8 cellular contexts compared by ENCODE assay signal in the genomic region with DNA sequence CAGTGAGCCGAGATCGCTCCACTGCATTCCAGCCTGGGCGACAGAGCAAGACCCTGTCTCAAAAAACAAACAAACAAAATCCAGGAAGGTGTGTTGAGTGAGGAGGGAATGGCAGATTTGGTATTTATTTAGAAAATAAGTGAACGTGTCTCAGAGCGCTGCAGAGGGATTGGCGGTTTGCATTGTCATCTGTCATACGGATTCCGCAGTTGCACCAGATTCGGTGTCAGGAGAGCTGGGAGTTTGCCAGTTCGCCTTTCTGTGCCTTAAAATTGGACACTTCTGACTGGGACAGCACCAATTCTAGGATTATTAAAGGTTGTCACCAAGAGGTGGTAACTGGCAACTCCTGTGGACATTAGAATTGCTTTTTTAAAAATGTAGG. TPM values are rescaled to one million over a fixed set of nuclear protein-coding genes. Genes with fewer than 3 reads are reported as not detected.
DNase-seq lines count a peak whose midpoint lies in the region; ATAC-seq, FAIRE-seq and TF ChIP-seq lines count a peak whose summit lies in the region.

No MANE protein-coding gene starts in this region.

- H3K27me3 ChIP-seq in BE2C, result no peaks in the 10 kb centered on the region

- H3K9ac ChIP-seq in kidney (ENCODE audit: low read length in 2 of 2), result peak overlapping the region; percentile 33 to 67

- no peaks in the 10 kb centered on the region for H3K9me3 Mint-ChIP-seq in IgD-negative memory B cell
- H3K9me3 Mint-ChIP-seq in stimulated activated naive CD8-positive, alpha-beta T cell treated with anti-CD3 and anti-CD28 coated beads, Interleukin-15, amount 100 ng/mL, for 72 hours, result no peaks in the 10 kb centered on the region

- H3K27me3 Mint-ChIP-seq in IgD-negative memory B cell, result no peaks in the 10 kb centered on the region
- no peaks in the 10 kb centered on the region for H3K27me3 Mint-ChIP-seq in stimulated activated naive CD8-positive, alpha-beta T cell treated with anti-CD3 and anti-CD28 coated beads, Interleukin-15, amount 100 ng/mL, for 72 hours

- peak overlapping the region; percentile 82 for H3K4me3 ChIP-seq in BE2C (ENCODE audit: low read depth, low read length)
- peak overlapping the region; percentile 94 for H3K4me3 ChIP-seq in astrocyte of the spinal cord (ENCODE audit: low read depth, low read length)
- peak overlapping the region; percentile 66 to 69 for H3K4me3 ChIP-seq in kidney (ENCODE audit: low read length in 2 of 2)

- in situ Hi-C loops in astrocyte of the spinal cord (cut with HindIII; ENCODE audit: low sequenced_read_pairs), result no loop called here

- intact Hi-C loops in kidney (cut with DNase I), result no loop called here

- DNase-seq in BE2C, result no peak
- no peak for DNase-seq in astrocyte of the spinal cord (ENCODE audit: low read depth, low spot score)
- DNase-seq in kidney, result no peak
- no peak for DNase-seq in stimulated activated naive CD8-positive, alpha-beta T cell treated with anti-CD3 and anti-CD28 coated beads, Interleukin-15, amount 100 ng/mL, for 72 hours
- no peak for DNase-seq in NCI-H2029 treated with DMSO at 0.1 percent for 48 hours (lab: John Stamatoyannopoulos, UW)
- DNase-seq in activated CD8-positive, alpha-beta memory T cell treated with anti-CD3 and anti-CD28 coated beads for 24 hours, result no peak
- DNase-seq in ecto neural progenitor cell (ENCODE audit: low spot score), result no peak

- no peak for ATAC-seq in stimulated activated naive CD8-positive, alpha-beta T cell treated with anti-CD3 and anti-CD28 coated beads, Interleukin-15, amount 100 ng/mL, for 72 hours

- TF ChIP-seq CTCF in BE2C (IDR thresholded peaks at IDR 0.05; ENCODE audit: low read depth, low read length), result no peak
- TF ChIP-seq CTCF in astrocyte of the spinal cord (IDR thresholded peaks at IDR 0.05; ENCODE audit: low read depth, low read length), result no peak
- no peak for TF ChIP-seq CTCF in kidney (IDR thresholded peaks at IDR 0.05; ENCODE audit: borderline replicate concordance, extremely low read depth, insufficient read depth)

- no peak for FAIRE-seq in kidney (lab: Jason Lieb, UNC)

- H3K4me1 ChIP-seq in BE2C, result no peaks in the 10 kb centered on the region; the same call in 1 of the 2 replicates
- peaks cover 2 to 3% of the 10 kb centered on the region in 2 donors for H3K4me1 ChIP-seq in kidney (ENCODE audit: control insufficient read depth in 1 of 2, insufficient read depth in 1 of 2, low read depth in 1 of 2, low read length in 2 of 2)

- H3K4me1 Mint-ChIP-seq in IgD-negative memory B cell, result peaks cover 29 to 42% (median 30%) of the 10 kb centered on the region in 3 donors
- H3K4me1 Mint-ChIP-seq in stimulated activated naive CD8-positive, alpha-beta T cell treated with anti-CD3 and anti-CD28 coated beads, Interleukin-15, amount 100 ng/mL, for 72 hours, result peaks cover 38% of the 10 kb centered on the region

- H3K27ac Mint-ChIP-seq in IgD-negative memory B cell, result peak overlapping the region; percentile 59 to 92 (median 69)
- H3K27ac Mint-ChIP-seq in stimulated activated naive CD8-positive, alpha-beta T cell treated with anti-CD3 and anti-CD28 coated beads, Interleukin-15, amount 100 ng/mL, for 72 hours, result peak overlapping the region; percentile 48 to 98

- peaks cover 23% of the 10 kb centered on the region for H3K36me3 ChIP-seq in BE2C
- peaks cover 2 to 13% of the 10 kb centered on the region in 2 donors for H3K36me3 ChIP-seq in kidney (ENCODE audit: control insufficient read depth in 1 of 2, insufficient read depth in 2 of 2, low read length in 2 of 2)

- H3K36me3 Mint-ChIP-seq in IgD-negative memory B cell, result peaks cover 2% of the 10 kb centered on the region

- peak overlapping the region; percentile 97 to 100 (median 100) for H3K4me3 Mint-ChIP-seq in IgD-negative memory B cell
- peak overlapping the region; percentile 95 to 98 for H3K4me3 Mint-ChIP-seq in stimulated activated naive CD8-positive, alpha-beta T cell treated with anti-CD3 and anti-CD28 coated beads, Interleukin-15, amount 100 ng/mL, for 72 hours

- H3K9me3 ChIP-seq in BE2C (no peaks in the 10 kb centered on the region), kidney (ENCODE audit: control insufficient read depth in 1 of 2, low read length in 2 of 2) (no peaks in the 10 kb centered on the region)

- no peak overlapping the region for H3K27ac ChIP-seq in kidney (ENCODE audit: low read depth in 2 of 2, low read length in 2 of 2)

RNA-seq across cellular contexts. Expression of gene SNRNP48, which starts 0.9 kb away (rescaled TPM):
- 5.0 TPM for polyA plus RNA-seq in BE2C (2012; ENCODE audit: insufficient read depth, insufficient read length, low read depth)
- polyA plus RNA-seq in IgD-negative memory B cell (6.9 TPM), kidney (ENCODE audit: insufficient read depth, low read depth, low replicate concordance) (5.2 TPM)
- 12.1 TPM for total RNA-seq in kidney

RNA-seq across cellular contexts. Expression of gene DSP, which starts 49.4 kb away (rescaled TPM):
- not detected for polyA plus RNA-seq in BE2C (2012; ENCODE audit: insufficient read depth, insufficient read length, low read depth)
- polyA plus RNA-seq in IgD-negative memory B cell, result 3.2 TPM
- 96.2 TPM for total RNA-seq in kidney
- 14.7 TPM for polyA plus RNA-seq in kidney (ENCODE audit: insufficient read depth, low read depth, low replicate concordance)
